19 cellular contexts compared by ENCODE assay signal in the genomic region with DNA sequence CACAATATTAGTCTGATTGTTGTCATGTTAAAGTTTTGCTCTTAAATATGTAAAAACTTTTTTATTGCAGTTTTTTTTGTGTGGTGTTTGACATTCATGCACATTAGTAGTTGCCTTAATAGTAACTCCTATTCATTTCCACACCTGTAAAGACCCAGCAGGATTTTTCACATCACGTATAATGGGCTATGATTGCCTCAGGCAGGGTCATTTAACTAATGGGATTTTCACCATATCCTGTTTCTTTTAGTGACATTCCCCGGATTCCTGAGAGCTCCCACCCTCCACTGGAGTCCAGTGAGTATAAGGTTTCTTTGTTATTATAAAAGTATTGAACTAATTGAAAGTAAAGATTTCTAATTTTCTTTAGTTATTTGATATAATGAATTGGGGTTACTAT.
DNase-seq lines count a peak whose midpoint lies in the region; ATAC-seq, FAIRE-seq and TF ChIP-seq lines count a peak whose summit lies in the region.
"Had no signal": no experiment of that assay in that cellular context is flagged by ENCODE, and none has a peak within 500 bp of the region (broad histone marks: within the 10 kb centered on the region; RNA-seq: fewer than 3 reads in every experiment).

No MANE protein-coding gene starts in this region.

- H3K79me2 ChIP-seq in H1 (ENCODE audit: control insufficient read depth in 1 of 2, insufficient read depth in 2 of 2, low read length in 2 of 2) = no peaks in the 10 kb centered on the region

- H3K4me1 ChIP-seq in H1 (replicated peaks in 1 of 4; ENCODE audit: control insufficient read depth in 3 of 4, insufficient read depth in 4 of 4, low read length in 3 of 4) (peaks cover 0 to 6% (median 1%) of the 10 kb centered on the region in 4 experiments; a peak in 3 of 7 replicates), kidney (ENCODE audit: control insufficient read depth in 1 of 2, insufficient read depth in 1 of 2, low read depth in 1 of 2, low read length in 2 of 2) (no peaks in the 10 kb centered on the region)
- no peaks in the 10 kb centered on the region for H3K4me1 ChIP-seq in CD4-positive, alpha-beta memory T cell (ENCODE audit: insufficient read depth, low read length)
- H3K4me1 ChIP-seq: SJSA1 had no signal

- peak overlapping the region in 1 of 4 experiments; percentile 28; a peak in 1 of 8 replicates for H3K4me3 ChIP-seq in H1 (ENCODE audit: extremely low read depth in 1 of 4, insufficient read depth in 2 of 4, low read depth in 3 of 4, low read length in 4 of 4)
- H3K4me3 ChIP-seq in CD4-positive, alpha-beta memory T cell (ENCODE audit: low read length in 2 of 2) = no peak overlapping the region
- no peak overlapping the region for H3K4me3 ChIP-seq in kidney (ENCODE audit: low read length in 2 of 2)
- H3K4me3 ChIP-seq: SJSA1 had no signal

- no peak overlapping the region for H2BK5ac ChIP-seq in H1 (ENCODE audit: low read depth, low read length)

- H3K36me3 Mint-ChIP-seq in CD4-positive, alpha-beta memory T cell = no peaks in the 10 kb centered on the region
- no peaks in the 10 kb centered on the region for H3K36me3 Mint-ChIP-seq in natural killer cell treated with Interleukin-12 subunit alpha and Interleukin-12 subunit beta and Interleukin-15 and Interleukin-18, amount 100 ng/mL, for 72 hours

- TF ChIP-seq POLR2A in H1 (IDR thresholded peaks at IDR 0.05; ENCODE audit: control extremely low read depth in 1 of 2, low read depth in 2 of 2, low read length in 2 of 2) = no peak

- no peaks in the 10 kb centered on the region for H3K9me3 Mint-ChIP-seq in CD4-positive, alpha-beta memory T cell
- no peaks in the 10 kb centered on the region for H3K9me3 Mint-ChIP-seq in natural killer cell treated with Interleukin-12 subunit alpha and Interleukin-12 subunit beta and Interleukin-15 and Interleukin-18, amount 100 ng/mL, for 72 hours

- H3K4me2 ChIP-seq in H1 (ENCODE audit: insufficient read depth in 1 of 2, low read depth in 2 of 2, low read length in 2 of 2) = no peak overlapping the region; a peak in 1 of 4 replicates
- H3K4me2 ChIP-seq: KMS-11 had no signal

- H3K9me3 ChIP-seq in H1 (ENCODE audit: insufficient read depth in 2 of 2, low read depth in 1 of 2, low read length in 1 of 2) = no peaks in the 10 kb centered on the region
- H3K9me3 ChIP-seq in CD4-positive, alpha-beta memory T cell (ENCODE audit: control insufficient read depth in 1 of 2, low read length in 2 of 2) = no peaks in the 10 kb centered on the region
- no peaks in the 10 kb centered on the region for H3K9me3 ChIP-seq in kidney (ENCODE audit: control insufficient read depth in 1 of 2, low read length in 2 of 2)
- H3K9me3 ChIP-seq: SJSA1 had no signal

- no peak overlapping the region for H3K56ac ChIP-seq in H1 (replicated peaks; ENCODE audit: insufficient read length, low read depth, low read length)

- no peaks in the 10 kb centered on the region for H4K20me1 ChIP-seq in H1 (replicated peaks in 1 of 2; ENCODE audit: control insufficient read depth in 1 of 2, insufficient read depth in 2 of 2, low read length in 2 of 2)

- POLR2A ChIA-PET in H1 (lab: Charles Lee; ENCODE audit: partially characterized antibody) = no interaction called here
- POLR2A ChIA-PET in CD4-positive, alpha-beta memory T cell (lab: Charles Lee; ENCODE audit: partially characterized antibody) = no interaction called here

- no peaks in the 10 kb centered on the region for H3K27me3 ChIP-seq in H1 (replicated peaks in 1 of 4; ENCODE audit: control insufficient read depth in 3 of 4, extremely low read depth in 1 of 4, insufficient read depth in 3 of 4, low read length in 3 of 4)
- H3K27me3 ChIP-seq in CD4-positive, alpha-beta memory T cell (ENCODE audit: insufficient read depth, low read length) = no peaks in the 10 kb centered on the region
- H3K27me3 ChIP-seq: SJSA1 had no signal

- no peak overlapping the region for H2AFZ ChIP-seq in H1 (ENCODE audit: low read length)

- H4K91ac ChIP-seq in H1 (replicated peaks; ENCODE audit: insufficient read length, low read length) = no peak overlapping the region

- no peak overlapping the region for H2AK5ac ChIP-seq in H1 (ENCODE audit: low read depth, low read length)

- H2BK120ac ChIP-seq in H1 (replicated peaks; ENCODE audit: low read depth, low read length) = no peak overlapping the region

- H2BK20ac ChIP-seq in H1 (ENCODE audit: low read length) = no peak overlapping the region

- no peak for ATAC-seq in natural killer cell treated with Interleukin-12 subunit alpha and Interleukin-12 subunit beta and Interleukin-15 and Interleukin-18, amount 100 ng/mL, for 72 hours

- DNase-seq in ELR (ENCODE audit: low read depth) (peak; percentile 65), H1 (ENCODE audit: low read depth in 1 of 2, low spot score in 2 of 2) (peak in 1 of 2 experiments; percentile 31), lung microvascular endothelial cell (ENCODE audit: low read depth in 2 of 2) (peak; percentile 4 to 29), kidney (no peak)
- DNase-seq in CD4-positive, alpha-beta memory T cell = no peak
- no peak for DNase-seq in natural killer cell treated with Interleukin-12 subunit alpha and Interleukin-12 subunit beta and Interleukin-15 and Interleukin-18, amount 100 ng/mL, for 72 hours (ENCODE audit: low spot score)
- DNase-seq: activated CD4-positive, alpha-beta T cell treated with anti-CD3 and anti-CD28 coated beads for 4 hours; activated naive CD4-positive, alpha-beta T cell treated with Interleukin-2 at 50 U/mL for 16 hours; activated T-cell treated with anti-CD3 and anti-CD28 coated beads for 4 hours; cortex of kidney; DMS 273 treated with DMSO at 0.1 percent for 48 hours; NCI-H1105 treated with DMSO at 0.1 percent for 48 hours; stimulated activated CD4-positive, alpha-beta T cell treated with anti-CD3 and anti-CD28 coated beads, Interleukin-2, amount 100 ng/mL, for 48 hours; T1000 had no signal

- H3K4me1 Mint-ChIP-seq in CD4-positive, alpha-beta memory T cell = no peaks in the 10 kb centered on the region
- no peaks in the 10 kb centered on the region for H3K4me1 Mint-ChIP-seq in natural killer cell treated with Interleukin-12 subunit alpha and Interleukin-12 subunit beta and Interleukin-15 and Interleukin-18, amount 100 ng/mL, for 72 hours (ENCODE audit: low read depth in 2 of 2)
- H3K4me1 Mint-ChIP-seq: B cell had no signal

- no peak overlapping the region for H3K14ac ChIP-seq in H1 (ENCODE audit: insufficient read length)

- H3K9ac ChIP-seq in H1 (replicated peaks in 1 of 4; ENCODE audit: extremely low read depth in 1 of 4, low read depth in 3 of 4, low read length in 3 of 4) (no peak overlapping the region), kidney (ENCODE audit: low read length in 2 of 2) (no peak overlapping the region)
- H3K9ac ChIP-seq: KMS-11 had no signal

- H3K18ac ChIP-seq in H1 (ENCODE audit: extremely low read depth, low read length) = no peak overlapping the region

- intact Hi-C loops in CD4-positive, alpha-beta memory T cell (cut with micrococcal nuclease) = no loop called here
- intact Hi-C loops in kidney (cut with DNase I) = no loop called here

- TF ChIP-seq CTCF in H1 (IDR thresholded peaks at IDR 0.05; ENCODE audit: control extremely low read depth in 1 of 3, insufficient read depth in 1 of 3, low read depth in 1 of 3, low read length in 3 of 3) (no peak), kidney (IDR thresholded peaks at IDR 0.05; ENCODE audit: borderline replicate concordance, extremely low read depth, insufficient read depth) (no peak)

- H3K27ac ChIP-seq in H1 (ENCODE audit: low read depth, low read length) = no peak overlapping the region
- no peak overlapping the region for H3K27ac ChIP-seq in CD4-positive, alpha-beta memory T cell (ENCODE audit: low read depth, low read length)
- H3K27ac ChIP-seq in kidney (ENCODE audit: low read depth in 2 of 2, low read length in 2 of 2) = no peak overlapping the region
- H3K27ac ChIP-seq: KMS-11, SJSA1 had no signal

- TF ChIP-seq EP300 in Ishikawa (IDR thresholded peaks at IDR 0.05; ENCODE audit: borderline replicate concordance) = no peak; the same call in 1 of the 2 replicates
- peak in 1 of 2 experiments; percentile 47; a peak in 1 of 3 replicates for TF ChIP-seq EP300 in H1 (IDR thresholded peaks at IDR 0.05; ENCODE audit: borderline replicate concordance in 1 of 2, low read depth in 2 of 2, low read length in 2 of 2)

- no peak overlapping the region for H3K27ac Mint-ChIP-seq in CD4-positive, alpha-beta memory T cell
- no peak overlapping the region for H3K27ac Mint-ChIP-seq in natural killer cell treated with Interleukin-12 subunit alpha and Interleukin-12 subunit beta and Interleukin-15 and Interleukin-18, amount 100 ng/mL, for 72 hours
- H3K27ac Mint-ChIP-seq: B cell had no signal

- CTCF ChIA-PET in H1 (lab: Charles Lee; ENCODE audit: partially characterized antibody) = interaction anchor here (0.5 to 0.7 kb wide), 2 partner anchors 825 to 1615 kb away, joined by 3 to 6 read pairs; no protein-coding TSS in a partner anchor
- CTCF ChIA-PET in CD4-positive, alpha-beta memory T cell (lab: Charles Lee; ENCODE audit: partially characterized antibody) = no interaction called here

- H3K27me3 Mint-ChIP-seq in CD4-positive, alpha-beta memory T cell = no peaks in the 10 kb centered on the region
- H3K27me3 Mint-ChIP-seq in natural killer cell treated with Interleukin-12 subunit alpha and Interleukin-12 subunit beta and Interleukin-15 and Interleukin-18, amount 100 ng/mL, for 72 hours = no peaks in the 10 kb centered on the region

- TF ChIP-seq RAD21 in Ishikawa (IDR thresholded peaks at IDR 0.05; ENCODE audit: low read depth) = no peak
- TF ChIP-seq RAD21 in H1 (IDR thresholded peaks at IDR 0.05 in 1 of 2, conservative IDR thresholded peaks at IDR 0.05 in 1 of 2; ENCODE audit: low read depth in 2 of 2, low read length in 2 of 2) = no peak

- WGBS in H1 (ENCODE audit: extremely low coverage in 1 of 2, insufficient coverage in 1 of 2, insufficient read length in 1 of 2, insufficient replicate concordance in 2 of 2, low coverage in 1 of 2, low lambda C conversion rate in 2 of 2, missing lambda C conversion rate in 1 of 2), 2 experiments = 8% methylated on average over 2 of the region's 2 CpGs; no CpG with 5 or more reads in 1 of the 2 experiments

- no peak overlapping the region for H3K4ac ChIP-seq in H1 (replicated peaks; ENCODE audit: insufficient read length, low read depth, low read length)

- H4K8ac ChIP-seq in H1 (ENCODE audit: extremely low read depth, insufficient read depth, low read length) = no peak overlapping the region

- H3K36me3 ChIP-seq in H1 (ENCODE audit: control insufficient read depth in 2 of 4, insufficient read depth in 4 of 4, low read length in 3 of 4) (no peaks in the 10 kb centered on the region), kidney (ENCODE audit: control insufficient read depth in 1 of 2, insufficient read depth in 2 of 2, low read length in 2 of 2) (no peaks in the 10 kb centered on the region)
- H3K36me3 ChIP-seq in CD4-positive, alpha-beta memory T cell (ENCODE audit: insufficient read depth, low read length) = no peaks in the 10 kb centered on the region
- H3K36me3 ChIP-seq: SJSA1 had no signal

- H2BK15ac ChIP-seq in H1 (ENCODE audit: low read length) = no peak overlapping the region

- H4K5ac ChIP-seq in H1 (ENCODE audit: insufficient read length, low read depth, low read length) = peak overlapping the region; percentile 83

- H3K4me3 Mint-ChIP-seq in CD4-positive, alpha-beta memory T cell = no peak overlapping the region
- no peak overlapping the region for H3K4me3 Mint-ChIP-seq in natural killer cell treated with Interleukin-12 subunit alpha and Interleukin-12 subunit beta and Interleukin-15 and Interleukin-18, amount 100 ng/mL, for 72 hours
- H3K4me3 Mint-ChIP-seq: B cell had no signal

- FAIRE-seq in H1 (lab: Jason Lieb, UNC) (peak; percentile 55), kidney (lab: Jason Lieb, UNC) (no peak)
- FAIRE-seq: GM18507 had no signal

- no peaks in the 10 kb centered on the region for H3K23me2 ChIP-seq in H1 (ENCODE audit: low read depth, low read length)

- no peaks in the 10 kb centered on the region for H3K79me1 ChIP-seq in H1 (ENCODE audit: low read depth, low read length)

- no peak overlapping the region for H2BK12ac ChIP-seq in H1 (ENCODE audit: low read depth, low read length)

- H3K23ac ChIP-seq in H1 (ENCODE audit: insufficient read length) = no peak overlapping the region

Comparison
In these comparisons a context has a peak if more than half of its experiments do, and no peak if none do; other contexts are left out.
1. DNase-seq: peak in ELR (single experiment) and lung microvascular endothelial cell (2 of 2); none in CD4-positive, alpha-beta memory T cell (0 of 5), natural killer cell treated with Interleukin-12 subunit alpha and Interleukin-12 subunit beta and Interleukin-15 and Interleukin-18, amount 100 ng/mL, for 72 hours (single experiment) and kidney (single experiment).